ENCODE assay signal across 21 cellular contexts in genomic region chr3:14861031-14861430, GRCh38. TPM values are rescaled to one million over a fixed set of nuclear protein-coding genes. Genes with fewer than 3 reads are reported as not detected.
DNase-seq lines count a peak whose midpoint lies in the region; ATAC-seq and TF ChIP-seq lines count a peak whose summit lies in the region.
"Had no signal": no experiment of that assay in that cellular context is flagged by ENCODE, and none has a peak within 500 bp of the region (broad histone marks: within the 10 kb centered on the region; RNA-seq: fewer than 3 reads in every experiment).

No MANE protein-coding gene starts in this region.

- peak; percentile 34 for ATAC-seq in left lung
- ATAC-seq: K562; Panc1; stimulated activated naive B cell treated with anti-CD40 and anti-IgM and Interleukin-4, amounts not matched to agents 10 μg/mL and 1 μg/mL and 100 μg/mL, for 72 hours had no signal

- H3K4me3 Mint-ChIP-seq in immature natural killer cell, result no peak overlapping the region
- H3K4me3 Mint-ChIP-seq: CD14-positive monocyte; stimulated activated naive B cell treated with anti-CD40 and anti-IgM and Interleukin-4, amounts not matched to agents 10 μg/mL and 1 μg/mL and 100 μg/mL, for 72 hours had no signal

- H3K9me3 ChIP-seq in left lung (no peaks in the 10 kb centered on the region), sigmoid colon (no peaks in the 10 kb centered on the region)
- H3K9me3 ChIP-seq: breast epithelium had no signal

- TF ChIP-seq POLR2A in NB4 (IDR thresholded peaks at IDR 0.05; ENCODE audit: extremely low read depth, insufficient read length), result no peak
- no peak for TF ChIP-seq POLR2A in sigmoid colon (IDR thresholded peaks at IDR 0.05)
- no peak for TF ChIP-seq POLR2A in erythroblast (IDR thresholded peaks at IDR 0.05; ENCODE audit: low read length)

- H3K9me3 Mint-ChIP-seq in immature natural killer cell, result peaks cover 0 to 5% (median 0%) of the 10 kb centered on the region in 6 donors

- intact Hi-C loops in left lung (cut with DNase I) (no loop called here), sigmoid colon (cut with DNase I) (no loop called here)

- H3K36me3 Mint-ChIP-seq in immature natural killer cell, result no peaks in the 10 kb centered on the region
- H3K36me3 Mint-ChIP-seq: CD14-positive monocyte; stimulated activated naive B cell treated with anti-CD40 and anti-IgM and Interleukin-4, amounts not matched to agents 10 μg/mL and 1 μg/mL and 100 μg/mL, for 72 hours had no signal

- DNase-seq in NB4 (ENCODE audit: low read depth) (peak; percentile 13), fibroblast of pulmonary artery (ENCODE audit: low read depth) (peak; percentile 46), left lung (no peak), sigmoid colon (no peak), erythroblast (lab: John Stamatoyannopoulos, UW) (no peak), islet precursor cell (no peak), NCI-H446 (lab: John Stamatoyannopoulos, UW) (no peak), immature natural killer cell (no peak)
- DNase-seq: activated CD4-positive, alpha-beta T cell treated with anti-CD3 and anti-CD28 coated beads, Interleukin-2, amount 50 U/mL, for 4 hours; activated gamma-delta T cell; foreskin fibroblast; GM23248; MV-4-11; NCI-H1930; NCI-H446 treated with DMSO at 0.1 percent for 48 hours; stimulated activated CD4-positive, alpha-beta T cell treated with anti-CD3 and anti-CD28 coated beads, Interleukin-1b, Interleukin-23, amount 100 ng/mL, for 48 hours; stimulated activated naive B cell treated with anti-CD40 and anti-IgM and Interleukin-4, amounts not matched to agents 10 μg/mL and 1 μg/mL and 100 μg/mL, for 72 hours had no signal

- 20 to 49% methylated on average over 7 of the region's 7 CpGs for WGBS in sigmoid colon, 2 donors

- no peak overlapping the region for H3K27ac Mint-ChIP-seq in immature natural killer cell
- H3K27ac Mint-ChIP-seq: stimulated activated naive B cell treated with anti-CD40 and anti-IgM and Interleukin-4, amounts not matched to agents 10 μg/mL and 1 μg/mL and 100 μg/mL, for 72 hours had no signal

- peaks cover 0 to 21% (median 12%) of the 10 kb centered on the region in 3 donors for H3K27me3 Mint-ChIP-seq in immature natural killer cell (ENCODE audit: low read depth in 3 of 3)

- H3K4me1 ChIP-seq in left lung, result peaks cover 8 to 20% of the 10 kb centered on the region in 2 donors
- H3K4me1 ChIP-seq in sigmoid colon, result peaks cover 0 to 8% (median 2%) of the 10 kb centered on the region in 4 donors
- H3K4me1 ChIP-seq: breast epithelium had no signal

- peaks cover 0 to 3% of the 10 kb centered on the region in 2 donors for H3K27me3 ChIP-seq in left lung
- H3K27me3 ChIP-seq in sigmoid colon, result no peaks in the 10 kb centered on the region
- H3K27me3 ChIP-seq: breast epithelium had no signal

- peaks cover 0 to 14% of the 10 kb centered on the region in 2 donors for H3K36me3 ChIP-seq in left lung
- H3K36me3 ChIP-seq in sigmoid colon, result no peaks in the 10 kb centered on the region
- H3K36me3 ChIP-seq: breast epithelium had no signal

- H3K27ac ChIP-seq in left lung (peak overlapping the region; percentile 14 to 57), sigmoid colon (peak overlapping the region; percentile 14 to 53 (median 34))
- H3K27ac ChIP-seq: GM23248 had no signal

- no peak for TF ChIP-seq EP300 in sigmoid colon (IDR thresholded peaks at IDR 0.05)

- TF ChIP-seq CTCF in NB4 (IDR thresholded peaks at IDR 0.05; ENCODE audit: low read depth, low read length), result no peak
- TF ChIP-seq CTCF in fibroblast of pulmonary artery (IDR thresholded peaks at IDR 0.05; ENCODE audit: low read length, missing control alignments), result no peak
- no peak for TF ChIP-seq CTCF in left lung (IDR thresholded peaks at IDR 0.05)
- no peak for TF ChIP-seq CTCF in sigmoid colon (IDR thresholded peaks at IDR 0.05)

- no peak overlapping the region for H3K4me3 ChIP-seq in NB4 (ENCODE audit: low read depth, low read length)
- no peak overlapping the region for H3K4me3 ChIP-seq in fibroblast of pulmonary artery (replicated peaks; ENCODE audit: low read depth, low read length)
- H3K4me3 ChIP-seq in left lung, result no peak overlapping the region
- no peak overlapping the region for H3K4me3 ChIP-seq in sigmoid colon
- H3K4me3 ChIP-seq: breast epithelium, GM23248, K562 had no signal

- no peaks in the 10 kb centered on the region for H3K4me1 Mint-ChIP-seq in immature natural killer cell
- H3K4me1 Mint-ChIP-seq: stimulated activated naive B cell treated with anti-CD40 and anti-IgM and Interleukin-4, amounts not matched to agents 10 μg/mL and 1 μg/mL and 100 μg/mL, for 72 hours had no signal

RNA-seq across cellular contexts. Expression of gene FGD5, which starts 42.3 kb away (rescaled TPM):
- total RNA-seq in left lung (10 to 100 TPM; 25.4 to 48.7 TPM), sigmoid colon (10 to 100 TPM in 1 of 4 donors, 1 to 10 TPM in 3; 6.4 to 18.6 (median 7.6) TPM)
- polyA plus RNA-seq in sigmoid colon (1 to 10 TPM; 2.1 to 5.5 (median 3.6) TPM), immature natural killer cell (not detected)
- total RNA-seq: GM23248 had no signal
- polyA plus RNA-seq: CD14-positive monocyte, GM23248, K562 had no signal

Comparison
In these comparisons a context has a peak if more than half of its experiments do, and no peak if none do; other contexts are left out.
1. DNase-seq: peak in NB4 (single experiment) and fibroblast of pulmonary artery (single experiment); none in left lung (0 of 2), sigmoid colon (single experiment), erythroblast (0 of 2), islet precursor cell (single experiment), NCI-H446 (0 of 2) and immature natural killer cell (0 of 3).